In genomic region chr21:42227909-42228708, GRCh38 we compare ENCODE assay signal across 8 cellular contexts. TPM values are rescaled to one million over a fixed set of nuclear protein-coding genes. Genes with fewer than 3 reads are reported as not detected.
A peak's percentile ranks its signal among the peaks of the same experiment; 100 is the strongest.
DNase-seq lines count a peak whose midpoint lies in the region; ATAC-seq lines count a peak whose summit lies in the region.

No MANE protein-coding gene starts in this region.

- H3K27ac Mint-ChIP-seq in activated CD4-positive, alpha-beta memory T cell treated with anti-CD3 and anti-CD28 coated beads for 36 hours, result peak overlapping the region; percentile 93

- H3K4me3 Mint-ChIP-seq in activated CD4-positive, alpha-beta memory T cell treated with anti-CD3 and anti-CD28 coated beads for 36 hours, result peak overlapping the region; percentile 63

- no peaks in the 10 kb centered on the region for H3K27me3 Mint-ChIP-seq in activated CD4-positive, alpha-beta memory T cell treated with anti-CD3 and anti-CD28 coated beads for 36 hours

- H3K36me3 Mint-ChIP-seq in activated CD4-positive, alpha-beta memory T cell treated with anti-CD3 and anti-CD28 coated beads for 36 hours, result peaks cover 25% of the 10 kb centered on the region

- CTCF ChIA-PET in activated CD4-positive, alpha-beta memory T cell treated with anti-CD3 and anti-CD28 coated beads for 36 hours (lab: Charles Lee), result interaction anchor here (0.8 to 3.4 kb wide), 7 partner anchors 9 to 193 kb away, joined by 3 to 13 read pairs (median 4); partner anchors contain the start of gene ABCG1

- ATAC-seq in HG02763 (IDR thresholded peaks at IDR 0.05; ENCODE audit: unreplicated experiment), result peak; percentile 76

- POLR2A ChIA-PET in activated CD4-positive, alpha-beta memory T cell treated with anti-CD3 and anti-CD28 coated beads for 36 hours (lab: Charles Lee), result interaction anchor here (1.2 to 2.8 kb wide), 2 partner anchors 8 to 10 kb away, joined by 17 to 28 read pairs; partner anchors contain the start of gene ABCG1

- intact Hi-C loops in activated CD4-positive, alpha-beta memory T cell treated with anti-CD3 and anti-CD28 coated beads for 36 hours (cut with micrococcal nuclease), result loop anchor here (1.0 to 2.0 kb wide), 4 partner anchors 8 to 63 kb away; no protein-coding TSS in a partner anchor

- peaks cover 76% of the 10 kb centered on the region for H3K4me1 Mint-ChIP-seq in activated CD4-positive, alpha-beta memory T cell treated with anti-CD3 and anti-CD28 coated beads for 36 hours (ENCODE audit: low read depth)

- H3K9me3 Mint-ChIP-seq in activated CD4-positive, alpha-beta memory T cell treated with anti-CD3 and anti-CD28 coated beads for 36 hours, result no peaks in the 10 kb centered on the region

- DNase-seq in DMS 273 (lab: John Stamatoyannopoulos, UW; ENCODE audit: unreplicated experiment), result peak; percentile 36
- no peak for DNase-seq in DMS 273 treated with DMSO at 0.1 percent for 48 hours (lab: John Stamatoyannopoulos, UW)
- peak; percentile 69 for DNase-seq in NCI-H2196 (lab: John Stamatoyannopoulos, UW; ENCODE audit: unreplicated experiment)
- DNase-seq in activated CD4-positive, alpha-beta memory T cell treated with anti-CD3 and anti-CD28 coated beads for 36 hours, result peak; percentile 96
- DNase-seq in effector CD8-positive, alpha-beta T cell (lab: John Stamatoyannopoulos, UW), result peak; percentile 71
- peak; percentile 94 for DNase-seq in mesenteric fat pad (ENCODE audit: low spot score)
- DNase-seq in stimulated activated CD8-positive, alpha-beta memory T cell treated with anti-CD3 and anti-CD28 coated beads, Interleukin-7, amount 100 ng/mL, for 1 hour (ENCODE audit: low read depth in 2 of 2), result peak; percentile 71 to 78

RNA-seq across cellular contexts. Expression of gene ABCG1, which starts 9.2 kb away (rescaled TPM):
- total RNA-seq in activated CD4-positive, alpha-beta memory T cell treated with anti-CD3 and anti-CD28 coated beads for 36 hours, result 10 to 100 TPM; 22.2 to 24.6 TPM
- 25.9 TPM for total RNA-seq in mesenteric fat pad
